In genomic region chr19:20051841-20052768, GRCh38 we compare ENCODE assay signal across 1 cellular context.
TF ChIP-seq lines count a peak whose summit lies in the region.

No MANE protein-coding gene starts in this region.

TF ChIP-seq in H1, 55 proteins besides CTCF, POLR2A, EP300 and RAD21 (continued from another document):
- TF ChIP-seq, protein P1, sequence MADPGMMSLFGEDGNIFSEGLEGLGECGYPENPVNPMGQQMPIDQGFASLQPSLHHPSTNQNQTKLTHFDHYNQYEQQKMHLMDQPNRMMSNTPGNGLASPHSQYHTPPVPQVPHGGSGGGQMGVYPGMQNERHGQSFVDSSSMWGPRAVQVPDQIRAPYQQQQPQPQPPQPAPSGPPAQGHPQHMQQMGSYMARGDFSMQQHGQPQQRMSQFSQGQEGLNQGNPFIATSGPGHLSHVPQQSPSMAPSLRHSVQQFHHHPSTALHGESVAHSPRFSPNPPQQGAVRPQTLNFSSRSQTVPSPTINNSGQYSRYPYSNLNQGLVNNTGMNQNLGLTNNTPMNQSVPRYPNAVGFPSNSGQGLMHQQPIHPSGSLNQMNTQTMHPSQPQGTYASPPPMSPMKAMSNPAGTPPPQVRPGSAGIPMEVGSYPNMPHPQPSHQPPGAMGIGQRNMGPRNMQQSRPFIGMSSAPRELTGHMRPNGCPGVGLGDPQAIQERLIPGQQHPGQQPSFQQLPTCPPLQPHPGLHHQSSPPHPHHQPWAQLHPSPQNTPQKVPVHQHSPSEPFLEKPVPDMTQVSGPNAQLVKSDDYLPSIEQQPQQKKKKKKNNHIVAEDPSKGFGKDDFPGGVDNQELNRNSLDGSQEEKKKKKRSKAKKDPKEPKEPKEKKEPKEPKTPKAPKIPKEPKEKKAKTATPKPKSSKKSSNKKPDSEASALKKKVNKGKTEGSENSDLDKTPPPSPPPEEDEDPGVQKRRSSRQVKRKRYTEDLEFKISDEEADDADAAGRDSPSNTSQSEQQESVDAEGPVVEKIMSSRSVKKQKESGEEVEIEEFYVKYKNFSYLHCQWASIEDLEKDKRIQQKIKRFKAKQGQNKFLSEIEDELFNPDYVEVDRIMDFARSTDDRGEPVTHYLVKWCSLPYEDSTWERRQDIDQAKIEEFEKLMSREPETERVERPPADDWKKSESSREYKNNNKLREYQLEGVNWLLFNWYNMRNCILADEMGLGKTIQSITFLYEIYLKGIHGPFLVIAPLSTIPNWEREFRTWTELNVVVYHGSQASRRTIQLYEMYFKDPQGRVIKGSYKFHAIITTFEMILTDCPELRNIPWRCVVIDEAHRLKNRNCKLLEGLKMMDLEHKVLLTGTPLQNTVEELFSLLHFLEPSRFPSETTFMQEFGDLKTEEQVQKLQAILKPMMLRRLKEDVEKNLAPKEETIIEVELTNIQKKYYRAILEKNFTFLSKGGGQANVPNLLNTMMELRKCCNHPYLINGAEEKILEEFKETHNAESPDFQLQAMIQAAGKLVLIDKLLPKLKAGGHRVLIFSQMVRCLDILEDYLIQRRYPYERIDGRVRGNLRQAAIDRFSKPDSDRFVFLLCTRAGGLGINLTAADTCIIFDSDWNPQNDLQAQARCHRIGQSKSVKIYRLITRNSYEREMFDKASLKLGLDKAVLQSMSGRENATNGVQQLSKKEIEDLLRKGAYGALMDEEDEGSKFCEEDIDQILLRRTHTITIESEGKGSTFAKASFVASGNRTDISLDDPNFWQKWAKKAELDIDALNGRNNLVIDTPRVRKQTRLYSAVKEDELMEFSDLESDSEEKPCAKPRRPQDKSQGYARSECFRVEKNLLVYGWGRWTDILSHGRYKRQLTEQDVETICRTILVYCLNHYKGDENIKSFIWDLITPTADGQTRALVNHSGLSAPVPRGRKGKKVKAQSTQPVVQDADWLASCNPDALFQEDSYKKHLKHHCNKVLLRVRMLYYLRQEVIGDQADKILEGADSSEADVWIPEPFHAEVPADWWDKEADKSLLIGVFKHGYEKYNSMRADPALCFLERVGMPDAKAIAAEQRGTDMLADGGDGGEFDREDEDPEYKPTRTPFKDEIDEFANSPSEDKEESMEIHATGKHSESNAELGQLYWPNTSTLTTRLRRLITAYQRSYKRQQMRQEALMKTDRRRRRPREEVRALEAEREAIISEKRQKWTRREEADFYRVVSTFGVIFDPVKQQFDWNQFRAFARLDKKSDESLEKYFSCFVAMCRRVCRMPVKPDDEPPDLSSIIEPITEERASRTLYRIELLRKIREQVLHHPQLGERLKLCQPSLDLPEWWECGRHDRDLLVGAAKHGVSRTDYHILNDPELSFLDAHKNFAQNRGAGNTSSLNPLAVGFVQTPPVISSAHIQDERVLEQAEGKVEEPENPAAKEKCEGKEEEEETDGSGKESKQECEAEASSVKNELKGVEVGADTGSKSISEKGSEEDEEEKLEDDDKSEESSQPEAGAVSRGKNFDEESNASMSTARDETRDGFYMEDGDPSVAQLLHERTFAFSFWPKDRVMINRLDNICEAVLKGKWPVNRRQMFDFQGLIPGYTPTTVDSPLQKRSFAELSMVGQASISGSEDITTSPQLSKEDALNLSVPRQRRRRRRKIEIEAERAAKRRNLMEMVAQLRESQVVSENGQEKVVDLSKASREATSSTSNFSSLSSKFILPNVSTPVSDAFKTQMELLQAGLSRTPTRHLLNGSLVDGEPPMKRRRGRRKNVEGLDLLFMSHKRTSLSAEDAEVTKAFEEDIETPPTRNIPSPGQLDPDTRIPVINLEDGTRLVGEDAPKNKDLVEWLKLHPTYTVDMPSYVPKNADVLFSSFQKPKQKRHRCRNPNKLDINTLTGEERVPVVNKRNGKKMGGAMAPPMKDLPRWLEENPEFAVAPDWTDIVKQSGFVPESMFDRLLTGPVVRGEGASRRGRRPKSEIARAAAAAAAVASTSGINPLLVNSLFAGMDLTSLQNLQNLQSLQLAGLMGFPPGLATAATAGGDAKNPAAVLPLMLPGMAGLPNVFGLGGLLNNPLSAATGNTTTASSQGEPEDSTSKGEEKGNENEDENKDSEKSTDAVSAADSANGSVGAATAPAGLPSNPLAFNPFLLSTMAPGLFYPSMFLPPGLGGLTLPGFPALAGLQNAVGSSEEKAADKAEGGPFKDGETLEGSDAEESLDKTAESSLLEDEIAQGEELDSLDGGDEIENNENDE (IDR thresholded peaks at IDR 0.05; ENCODE audit: insufficient replicate concordance, low read length), result no peak
- TF ChIP-seq RXRA (IDR thresholded peaks at IDR 0.05; ENCODE audit: insufficient read depth, low read depth, low read length) (no peak), KDM1A (IDR thresholded peaks at IDR 0.05; ENCODE audit: borderline replicate concordance, low read length) (no peak), TAF1 (IDR thresholded peaks at IDR 0.05; ENCODE audit: low read depth, low read length) (peak; percentile 83), GTF2F1 (IDR thresholded peaks at IDR 0.05; ENCODE audit: borderline replicate concordance, low read depth, low read length) (no peak), TAF7 (optimal IDR thresholded peaks at IDR 0.05; ENCODE audit: borderline replicate concordance, low read depth, low read length) (peak; percentile 71), EGR1 (IDR thresholded peaks at IDR 0.05; ENCODE audit: borderline replicate concordance, low read depth, low read length) (no peak), ATF2 (IDR thresholded peaks at IDR 0.05; ENCODE audit: low read length) (no peak), YY1 (IDR thresholded peaks at IDR 0.05; ENCODE audit: low read depth, low read length) (peak; percentile 66), TCF12 (IDR thresholded peaks at IDR 0.05; ENCODE audit: low read depth, low read length) (0 out of 2 replicates have a peak, but pooled peaks have one; percentile 27), SAP30 (IDR thresholded peaks at IDR 0.05; ENCODE audit: insufficient read depth, insufficient replicate concordance, low read length) (peak; percentile 37), ZNF274 (IDR thresholded peaks at IDR 0.05; ENCODE audit: borderline replicate concordance, extremely low read depth, low read length) (no peak), PHF8 (conservative IDR thresholded peaks at IDR 0.05; ENCODE audit: low read depth, low read length) (peak; percentile 68), CEBPB (IDR thresholded peaks at IDR 0.05; ENCODE audit: low read depth, low read length) (peak; percentile 93), JUND (IDR thresholded peaks at IDR 0.05; ENCODE audit: low read length) (peak; percentile 26; the same call in 1 of the 2 replicates), POLR2AphosphoS5 (IDR thresholded peaks at IDR 0.05; ENCODE audit: low read depth, low read length) (peak; percentile 79), SIX5 (IDR thresholded peaks at IDR 0.05; ENCODE audit: low read depth, low read length) (peak; percentile 88), SP4 (IDR thresholded peaks at IDR 0.05; ENCODE audit: low read length) (no peak; the same call in 1 of the 2 replicates), KDM4A (IDR thresholded peaks at IDR 0.05; ENCODE audit: low read depth, low read length, severe bottlenecking) (peak; percentile 43), CHD2 (IDR thresholded peaks at IDR 0.05; ENCODE audit: low read length) (0 out of 2 replicates have a peak, but pooled peaks have one; percentile 21), CREB1 (IDR thresholded peaks at IDR 0.05) (peak; percentile 81)
